In genomic region chr5:175418252-175418651, GRCh38 we compare ENCODE assay signal across 16 cellular contexts. TPM values are rescaled to one million over a fixed set of nuclear protein-coding genes. Genes with fewer than 3 reads are reported as not detected.
"Had no signal": no experiment of that assay in that cellular context is flagged by ENCODE, and none has a peak within 500 bp of the region (broad histone marks: within the 10 kb centered on the region; RNA-seq: fewer than 3 reads in every experiment).

No MANE protein-coding gene starts in this region.

- DNase-seq: activated CD4-positive, alpha-beta T cell treated with anti-CD3 and anti-CD28 coated beads, Interleukin-2, amount 10 ng/mL, durations not matched to agents 7 days and 5 days; activated CD8-positive, alpha-beta memory T cell treated with anti-CD3 and anti-CD28 coated beads, Interleukin-2, amount 50 U/mL, for 48 hours; activated gamma-delta T cell treated with Interleukin-2 at 50 U/mL for 16 hours; activated naive CD8-positive, alpha-beta T cell treated with anti-CD3 and anti-CD28 coated beads for 36 hours; amygdala; cortex of kidney; effector CD4-positive, alpha-beta T cell; left ventricle myocardium inferior; naive thymus-derived CD8-positive, alpha-beta T cell; pancreas; sigmoid colon; stimulated activated CD4-positive, alpha-beta T cell treated with anti-CD3 and anti-CD28 coated beads, Interleukin-12 subunit alpha, Interleukin-12 subunit beta, amount 100 ng/mL, for 4 hours; stimulated activated CD4-positive, alpha-beta T cell treated with anti-CD3 and anti-CD28 coated beads, Interleukin-2, amount 100 ng/mL, for 24 hours; stomach; testis; upper lobe of left lung had no signal

- H3K27me3 ChIP-seq: pancreas, sigmoid colon, stomach, testis, upper lobe of left lung had no signal

- ATAC-seq: naive thymus-derived CD8-positive, alpha-beta T cell; pancreas had no signal

- H3K27ac ChIP-seq: left ventricle myocardium inferior, pancreas, sigmoid colon, stomach, testis, upper lobe of left lung had no signal

- H3K4me1 ChIP-seq: left ventricle myocardium inferior, pancreas, stomach, testis, upper lobe of left lung had no signal

- H3K4me3 ChIP-seq: left ventricle myocardium inferior, pancreas, sigmoid colon, stomach, testis, upper lobe of left lung had no signal

- H3K9me3 ChIP-seq: pancreas, sigmoid colon, testis, upper lobe of left lung had no signal

- H3K36me3 ChIP-seq: left ventricle myocardium inferior, pancreas, sigmoid colon, stomach, upper lobe of left lung had no signal

RNA-seq across cellular contexts. Expression of gene DRD1, which starts 25.7 kb away (rescaled TPM):
- total RNA-seq: activated CD4-positive, alpha-beta T cell treated with anti-CD3 and anti-CD28 coated beads, Interleukin-2, amount 10 ng/mL, durations not matched to agents 7 days and 5 days; activated naive CD8-positive, alpha-beta T cell treated with anti-CD3 and anti-CD28 coated beads for 36 hours; left ventricle myocardium inferior; naive thymus-derived CD8-positive, alpha-beta T cell; sigmoid colon had no signal
- polyA plus RNA-seq: naive thymus-derived CD8-positive, alpha-beta T cell had no signal
